ENCODE assay signal across 8 cellular contexts in the genomic region with DNA sequence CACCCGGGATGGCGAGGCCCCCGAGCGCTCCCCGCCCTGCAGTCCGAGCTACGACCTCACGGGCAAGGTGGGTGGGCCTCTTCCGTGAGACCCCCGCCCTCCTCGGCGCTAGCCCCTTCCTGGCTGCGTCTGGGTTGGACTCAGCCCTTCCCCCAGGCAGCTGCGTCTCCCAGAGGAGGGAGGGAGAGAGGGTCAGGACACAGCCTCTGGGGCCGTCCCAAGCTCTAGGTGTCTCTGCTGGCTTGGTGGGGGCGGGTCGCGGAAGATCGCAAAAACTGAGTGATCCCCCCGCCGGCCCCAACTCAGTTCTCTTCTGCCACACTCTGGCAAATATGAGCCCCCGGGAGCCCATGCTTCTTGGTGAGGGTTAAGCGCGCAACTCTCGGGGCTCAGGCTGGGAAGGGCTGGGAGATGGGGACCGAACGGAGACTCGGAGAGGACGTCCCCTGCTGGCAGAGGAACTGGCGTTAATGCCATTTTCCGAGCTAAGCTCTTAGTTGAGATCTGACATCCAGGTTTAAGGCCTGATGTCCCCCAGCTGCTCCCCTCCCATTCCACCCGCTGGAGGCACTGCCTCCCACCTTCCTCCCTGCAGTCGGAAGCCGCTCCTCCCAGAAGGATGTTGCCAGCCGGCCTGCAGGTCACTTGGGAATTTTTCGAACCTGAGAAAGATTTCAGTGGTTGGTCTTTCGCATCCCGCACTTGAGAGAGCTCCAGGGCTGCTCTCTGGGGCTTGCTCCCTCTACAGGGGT. TPM values are rescaled to one million over a fixed set of nuclear protein-coding genes. Genes with fewer than 3 reads are reported as not detected.
DNase-seq lines count a peak whose midpoint lies in the region; ATAC-seq and TF ChIP-seq lines count a peak whose summit lies in the region.

No MANE protein-coding gene starts in this region.

- no peak overlapping the region for H3K4me3 ChIP-seq in AG04449 (ENCODE audit: low read depth, low read length)
- H3K4me3 ChIP-seq in Panc1 (ENCODE audit: low read depth in 2 of 2, low read length in 2 of 2) = peak overlapping the region; percentile 28 to 53
- peak overlapping the region; percentile 25 to 62 (median 40) for H3K4me3 ChIP-seq in breast epithelium
- peak overlapping the region; percentile 54 to 65 (median 65) for H3K4me3 ChIP-seq in liver (ENCODE audit: low read depth in 1 of 3, low read length in 3 of 3)
- H3K4me3 ChIP-seq in tibial artery = peak overlapping the region; percentile 18 to 31

- in situ Hi-C loops in GM13977 (cut with MboI; ENCODE audit: low pct_unique_long_range_greater_than_20kb, low sequenced_read_pairs, unreplicated experiment) (no loop called here), Panc1 (cut with HindIII; ENCODE audit: low pct_unique_long_range_greater_than_20kb, low sequenced_read_pairs) (no loop called here)

- BruUV-seq in Panc1 (replicated peaks; lab: Mats Ljungman, UMichigan) = no TSS peak

- peak; percentile 52 for ATAC-seq in Panc1

- H3K4me1 ChIP-seq in Panc1 (ENCODE audit: control insufficient read depth, insufficient read depth, low read length) (peaks cover 7% of the 10 kb centered on the region), breast epithelium (no peaks in the 10 kb centered on the region), liver (ENCODE audit: control insufficient read depth in 4 of 4, insufficient read depth in 4 of 4, low read length in 3 of 4) (peaks cover 11 to 36% (median 23%) of the 10 kb centered on the region in 4 donors), tibial artery (peaks cover 0 to 25% (median 20%) of the 10 kb centered on the region in 4 donors)

- H3K9me3 ChIP-seq in Panc1 (ENCODE audit: control insufficient read depth, insufficient read depth, low read depth, low read length) = no peaks in the 10 kb centered on the region
- no peaks in the 10 kb centered on the region for H3K9me3 ChIP-seq in breast epithelium
- no peaks in the 10 kb centered on the region for H3K9me3 ChIP-seq in liver (ENCODE audit: control insufficient read depth in 4 of 4, low read length in 3 of 4)
- H3K9me3 ChIP-seq in tibial artery = no peaks in the 10 kb centered on the region

- H3K9ac ChIP-seq in liver (ENCODE audit: low read depth in 1 of 2, low read length in 2 of 2) = peak overlapping the region; percentile 8 to 46

- H3K36me3 ChIP-seq in Panc1 (ENCODE audit: control insufficient read depth, insufficient read depth, low read length) (no peaks in the 10 kb centered on the region), breast epithelium (no peaks in the 10 kb centered on the region), liver (ENCODE audit: control insufficient read depth in 4 of 4, insufficient read depth in 3 of 4, low read depth in 1 of 4, low read length in 3 of 4) (no peaks in the 10 kb centered on the region), tibial artery (no peaks in the 10 kb centered on the region)

- DNase-seq in AG04449 (ENCODE audit: low read depth, low spot score) (no peak), GM13977 (ENCODE audit: low spot score) (peak; percentile 70), Panc1 (ENCODE audit: low read depth, low spot score) (no peak), breast epithelium (ENCODE audit: low spot score in 2 of 2) (no peak), tibial artery (no peak), NCI-H2081 (lab: John Stamatoyannopoulos, UW) (no peak), hepatic stellate cell (ENCODE audit: low spot score) (no peak)

- POLR2A ChIA-PET in AG04449 (lab: Yijun Ruan, JAX) = no interaction called here
- POLR2A ChIA-PET in Panc1 (lab: Charles Lee) = interaction anchor here (0.6 kb wide), 1 partner anchor 113 kb away, joined by 8 read pairs; no protein-coding TSS in a partner anchor

- 3% methylated on average over 38 of the region's 38 CpGs for WGBS in liver

- TF ChIP-seq POLR2A in breast epithelium (IDR thresholded peaks at IDR 0.05) = no peak

- CTCF ChIA-PET in AG04449 (lab: Yijun Ruan, JAX) = interaction anchor here (1.3 to 4.4 kb wide), 6 partner anchors 9 to 127 kb away, joined by 4 to 44 read pairs (median 7); a partner anchor contains a TSS
- CTCF ChIA-PET in Panc1 (lab: Charles Lee) = interaction anchor here (0.5 to 3.6 kb wide), 7 partner anchors 10 to 80 kb away, joined by 3 to 103 read pairs (median 5); no protein-coding TSS in a partner anchor

- no peak overlapping the region for H3K27ac ChIP-seq in Panc1 (ENCODE audit: low read length)
- H3K27ac ChIP-seq in breast epithelium = no peak overlapping the region
- H3K27ac ChIP-seq in liver (ENCODE audit: low read depth in 1 of 2, low read length in 2 of 2) = peak overlapping the region; percentile 84 to 88
- no peak overlapping the region for H3K27ac ChIP-seq in tibial artery

- TF ChIP-seq CTCF in AG04449 (IDR thresholded peaks at IDR 0.05; ENCODE audit: insufficient read depth, low read length, missing control alignments) (peak; percentile 34), GM13977 (IDR thresholded peaks at IDR 0.05; ENCODE audit: extremely low read depth, insufficient read depth, missing control alignments) (peak; percentile 60), Panc1 (IDR thresholded peaks at IDR 0.05) (peak; percentile 77), breast epithelium (IDR thresholded peaks at IDR 0.05) (no peak), liver (IDR thresholded peaks at IDR 0.05; ENCODE audit: low read depth, low read length, missing input control) (peak; percentile 36), tibial artery (IDR thresholded peaks at IDR 0.05) (no peak)

- peak; percentile 54 to 56 for TF ChIP-seq RAD21 in liver (IDR thresholded peaks at IDR 0.05)

- intact Hi-C loops in Panc1 (cut with micrococcal nuclease; ENCODE audit: unreplicated experiment) = loop anchor here (1.0 to 5.0 kb wide), 2 partner anchors 80 to 170 kb away; a partner anchor contains a TSS
- intact Hi-C loops in breast epithelium (cut with DNase I; ENCODE audit: low total_unique reads) = no loop called here
- intact Hi-C loops in tibial artery (cut with DNase I; ENCODE audit: low total_unique reads) = no loop called here

- H3K27me3 ChIP-seq in Panc1 (ENCODE audit: control insufficient read depth, insufficient read depth, low read length) = 0 out of 2 replicates have a peak, but pooled peaks cover 3% of the 10 kb centered on the region
- H3K27me3 ChIP-seq in breast epithelium = peaks cover 0 to 61% of the 10 kb centered on the region in 2 donors
- H3K27me3 ChIP-seq in liver (ENCODE audit: control insufficient read depth in 4 of 4, insufficient read depth in 4 of 4, low read length in 3 of 4) = no peaks in the 10 kb centered on the region
- H3K27me3 ChIP-seq in tibial artery = peaks cover 0 to 88% of the 10 kb centered on the region in 2 donors

TF ChIP-seq in liver, 16 proteins besides CTCF, POLR2A, EP300 and RAD21:
- TF ChIP-seq YY1 (IDR thresholded peaks at IDR 0.05) (no peak), TAF1 (conservative IDR thresholded peaks at IDR 0.05) (no peak), SP1 (IDR thresholded peaks at IDR 0.05) (no peak)
- TF ChIP-seq, protein P1, sequence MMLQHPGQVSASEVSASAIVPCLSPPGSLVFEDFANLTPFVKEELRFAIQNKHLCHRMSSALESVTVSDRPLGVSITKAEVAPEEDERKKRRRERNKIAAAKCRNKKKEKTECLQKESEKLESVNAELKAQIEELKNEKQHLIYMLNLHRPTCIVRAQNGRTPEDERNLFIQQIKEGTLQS (IDR thresholded peaks at IDR 0.05) = no peak

RNA-seq across cellular contexts. Expression of a gene that starts 0.4 kb away (rescaled TPM):
- total RNA-seq in Panc1 (2021; ENCODE audit: unreplicated experiment) (1.5 TPM), breast epithelium (1 to 10 TPM in 2 of 3 donors, under 1 TPM in 1; 0.98 to 2.1 (median 2.0) TPM), liver (1 to 10 TPM; 5.1 to 5.3 TPM)
- polyA plus RNA-seq in Panc1 (2012; ENCODE audit: insufficient read length) = 1.2 TPM
- polyA plus RNA-seq in liver = 1 to 10 TPM; 5.9 to 8.8 TPM

RNA-seq across cellular contexts. Expression of a gene that starts 11.0 kb away (rescaled TPM):
- total RNA-seq in Panc1 (2021; ENCODE audit: unreplicated experiment) (90.8 TPM), breast epithelium (10 to 100 TPM; 15.8 to 82.8 (median 36.4) TPM), liver (10 to 100 TPM; 38.1 to 84.1 TPM)
- 66.0 TPM for polyA plus RNA-seq in Panc1 (2012; ENCODE audit: insufficient read length)
- 100 to 1,000 TPM; 105 to 160 TPM for polyA plus RNA-seq in liver

RNA-seq across cellular contexts. Expression of a gene that starts 24.8 kb away (rescaled TPM):
- not detected for total RNA-seq in Panc1 (2021; ENCODE audit: unreplicated experiment)
- polyA plus RNA-seq in Panc1 (2012; ENCODE audit: insufficient read length) = not detected
- 1 to 10 TPM in 1 of 3 donors, under 1 TPM in 2; 0.32 to 2.0 (median 0.98) TPM for total RNA-seq in breast epithelium
- 1 to 10 TPM; 1.5 to 1.9 TPM for total RNA-seq in liver
- under 1 TPM; 0.13 to 0.55 TPM for polyA plus RNA-seq in liver

RNA-seq across cellular contexts. Expression of a gene that starts 38.7 kb away (rescaled TPM):
- total RNA-seq in Panc1 (2021; ENCODE audit: unreplicated experiment) (90.1 TPM), breast epithelium (10 to 100 TPM; 20.6 to 41.3 (median 40.0) TPM), liver (10 to 100 TPM in 1 of 2 donors, 1 to 10 TPM in 1; 8.1 to 25.5 TPM)
- 59.6 TPM for polyA plus RNA-seq in Panc1 (2012; ENCODE audit: insufficient read length)
- 10 to 100 TPM; 15.7 to 18.4 TPM for polyA plus RNA-seq in liver

Comparison
In these comparisons a context has a peak if more than half of its experiments do, and no peak if none do; other contexts are left out.
1. CTCF ChIP-seq: peak in AG04449 (single experiment), GM13977 (single experiment), Panc1 (single experiment) and liver (single experiment); none in breast epithelium (0 of 3) and tibial artery (0 of 2).
2. H3K27ac ChIP-seq: peak in liver (2 of 2); none in Panc1 (single experiment), breast epithelium (0 of 2) and tibial artery (0 of 2).